In genomic region chr3:138594935-138595259, GRCh38 we compare ENCODE assay signal across 8 cellular contexts. TPM values are rescaled to one million over a fixed set of nuclear protein-coding genes. Genes with fewer than 3 reads are reported as not detected.
DNase-seq lines count a peak whose midpoint lies in the region; ATAC-seq, FAIRE-seq and TF ChIP-seq lines count a peak whose summit lies in the region.

No MANE protein-coding gene starts in this region.

- H3K9me3 ChIP-seq in HepG2 (ENCODE audit: low read length): peaks cover 4% of the 10 kb centered on the region; the same call in 1 of the 2 replicates
- H3K9me3 ChIP-seq in right lobe of liver: no peaks in the 10 kb centered on the region

- no peak for ATAC-seq in HepG2
- no peak for ATAC-seq in right lobe of liver
- ATAC-seq in activated T-helper 17 cell treated with anti-CD3 and anti-CD28 coated beads, Interleukin-2, amount 50 U/mL, for 72 hours (replicated peaks): no peak
- no peak for ATAC-seq in memory B cell (ENCODE audit: low read depth)

- TF ChIP-seq POLR2A in HepG2 (IDR thresholded peaks at IDR 0.05; ENCODE audit: insufficient read depth in 1 of 2, low read depth in 2 of 2, low read length in 2 of 2): no peak
- TF ChIP-seq POLR2A in right lobe of liver (IDR thresholded peaks at IDR 0.05): no peak
- no peak for TF ChIP-seq POLR2A in GM12891 (IDR thresholded peaks at IDR 0.05; ENCODE audit: low read depth, low read length)

- POLR2A ChIA-PET in HepG2 (lab: Yijun Ruan, JAX): interaction anchor here (1.3 to 3.3 kb wide), 12 partner anchors 10 to 408 kb away, joined by 3 to 36 read pairs (median 4); partner anchors contain the start of genes ARMC8 and FAIM

- no TSS peak for BruUV-seq in HepG2 (replicated peaks; lab: Mats Ljungman, UMichigan)

- no peaks in the 10 kb centered on the region for H3K27me3 Mint-ChIP-seq in activated T-helper 17 cell treated with anti-CD3 and anti-CD28 coated beads, Interleukin-2, amount 50 U/mL, for 72 hours
- no peaks in the 10 kb centered on the region for H3K27me3 Mint-ChIP-seq in memory B cell

- H3K36me3 Mint-ChIP-seq in activated T-helper 17 cell treated with anti-CD3 and anti-CD28 coated beads, Interleukin-2, amount 50 U/mL, for 72 hours (ENCODE audit: low read depth): no peaks in the 10 kb centered on the region
- no peaks in the 10 kb centered on the region for H3K36me3 Mint-ChIP-seq in memory B cell

- no peaks in the 10 kb centered on the region for H3K9me3 Mint-ChIP-seq in activated T-helper 17 cell treated with anti-CD3 and anti-CD28 coated beads, Interleukin-2, amount 50 U/mL, for 72 hours
- no peaks in the 10 kb centered on the region for H3K9me3 Mint-ChIP-seq in memory B cell

- CTCF ChIA-PET in HepG2 (lab: Yijun Ruan, JAX; ENCODE audit: low intra/inter-chr PET ratio, low total read pairs): interaction anchor here (1.6 to 2.4 kb wide), 2 partner anchors 321 to 328 kb away, joined by 11 to 21 read pairs; no protein-coding TSS in a partner anchor

- H3K79me2 ChIP-seq in HepG2 (ENCODE audit: insufficient read depth, low read length): no peaks in the 10 kb centered on the region

- no peak overlapping the region for H3K27ac ChIP-seq in HepG2 (ENCODE audit: extremely low read length, insufficient read depth, low read length)
- no peak overlapping the region for H3K27ac ChIP-seq in right lobe of liver

- TF ChIP-seq CTCF in HepG2 (CRISPR knock-in tag; IDR thresholded peaks at IDR 0.05): no peak
- no peak for TF ChIP-seq CTCF in right lobe of liver (IDR thresholded peaks at IDR 0.05)

- in situ Hi-C loops in HepG2 (cut with HindIII; ENCODE audit: extremely low pct_ligation_motif_present, low pct_unique_long_range_greater_than_20kb): loop anchor here (5.0 to 10.0 kb wide), 2 partner anchors 90 to 322 kb away; no protein-coding TSS in a partner anchor

- H3K4me2 ChIP-seq in HepG2 (ENCODE audit: low read depth, low read length): peak overlapping the region; percentile 94

- H3K4me1 Mint-ChIP-seq in activated T-helper 17 cell treated with anti-CD3 and anti-CD28 coated beads, Interleukin-2, amount 50 U/mL, for 72 hours: no peaks in the 10 kb centered on the region
- H3K4me1 Mint-ChIP-seq in memory B cell: no peaks in the 10 kb centered on the region

- no peaks in the 10 kb centered on the region; a peak in 1 of 5 replicates for H3K27me3 ChIP-seq in HepG2 (ENCODE audit: control insufficient read depth in 1 of 2, insufficient read depth in 2 of 2, low read length in 2 of 2)
- H3K27me3 ChIP-seq in right lobe of liver: no peaks in the 10 kb centered on the region

- WGBS in HepG2 (ENCODE audit: low lambda C conversion rate): 17% methylated on average over 3 of the region's 3 CpGs
- WGBS in right lobe of liver (ENCODE audit: insufficient coverage, low coverage, low lambda C conversion rate, missing lambda C conversion rate): 28% methylated on average over 3 of the region's 3 CpGs

- DNase-seq in HepG2 (ENCODE audit: low spot score): no peak
- DNase-seq in right lobe of liver: no peak
- DNase-seq in memory B cell (ENCODE audit: low spot score in 2 of 2): no peak
- DNase-seq in GM12891 (ENCODE audit: insufficient read length, low spot score): no peak
- no peak for DNase-seq in activated CD4-positive, alpha-beta T cell treated with anti-CD3 and anti-CD28 coated beads, Interleukin-2, amount 50 U/mL, for 1 hour
- no peak for DNase-seq in COLO668 (lab: John Stamatoyannopoulos, UW; ENCODE audit: unreplicated experiment)
- DNase-seq in NK-92 (lab: John Stamatoyannopoulos, UW; ENCODE audit: unreplicated experiment): no peak

- H3K4me3 Mint-ChIP-seq in activated T-helper 17 cell treated with anti-CD3 and anti-CD28 coated beads, Interleukin-2, amount 50 U/mL, for 72 hours: peak overlapping the region; percentile 81
- H3K4me3 Mint-ChIP-seq in memory B cell: peak overlapping the region; percentile 97

- peak overlapping the region in 1 of 3 experiments; percentile 83; a peak in 2 of 6 replicates for H3K4me3 ChIP-seq in HepG2 (replicated peaks in 1 of 3; ENCODE audit: insufficient read depth in 1 of 3, low read depth in 2 of 3, low read length in 3 of 3)
- H3K4me3 ChIP-seq in right lobe of liver: peak overlapping the region in 1 of 3 donors; percentile 74

- peak overlapping the region; percentile 79 for H3K27ac Mint-ChIP-seq in activated T-helper 17 cell treated with anti-CD3 and anti-CD28 coated beads, Interleukin-2, amount 50 U/mL, for 72 hours
- peak overlapping the region; percentile 96 for H3K27ac Mint-ChIP-seq in memory B cell

- no peaks in the 10 kb centered on the region for H3K36me3 ChIP-seq in HepG2 (replicated peaks in 1 of 2; ENCODE audit: control insufficient read depth in 1 of 2, insufficient read depth in 2 of 2, low read length in 2 of 2)
- peaks cover 0 to 12% (median 0%) of the 10 kb centered on the region in 4 donors for H3K36me3 ChIP-seq in right lobe of liver

- H2AFZ ChIP-seq in HepG2 (ENCODE audit: low read length): no peak overlapping the region

- H3K4me1 ChIP-seq in HepG2 (ENCODE audit: insufficient read depth, low read length) (peaks cover 34% of the 10 kb centered on the region), right lobe of liver (peaks cover 0 to 14% (median 0%) of the 10 kb centered on the region in 4 donors)

- intact Hi-C loops in HepG2 (cut with micrococcal nuclease; ENCODE audit: unreplicated experiment) (loop anchor here (1.0 to 5.0 kb wide), 6 partner anchors 92 to 328 kb away; partner anchors contain the start of gene PIK3CB), right lobe of liver (cut with DNase I) (loop anchor here (5.0 kb wide), 1 partner anchor 322 kb away; no protein-coding TSS in a partner anchor)

- no peaks in the 10 kb centered on the region for H4K20me1 ChIP-seq in HepG2 (ENCODE audit: insufficient read depth, low read length)

- TF ChIP-seq EP300 in HepG2 (IDR thresholded peaks at IDR 0.05; ENCODE audit: low read depth in 2 of 2, low read length in 2 of 2): no peak
- TF ChIP-seq EP300 in HepG2 (CRISPR knock-in tag; IDR thresholded peaks at IDR 0.05; ENCODE audit: borderline replicate concordance): no peak

- no peak for TF ChIP-seq RAD21 in HepG2 (CRISPR knock-in tag; IDR thresholded peaks at IDR 0.05)

- H3K9ac ChIP-seq in HepG2 (ENCODE audit: insufficient read depth, low read depth, low read length): no peak overlapping the region

- no peak for FAIRE-seq in HepG2 (lab: Jason Lieb, UNC)
- no peak for FAIRE-seq in GM12891 (lab: Jason Lieb, UNC)

RNA-seq across cellular contexts. Expression of gene CEP70, which starts 0.8 kb away (rescaled TPM):
- total RNA-seq in HepG2 (2016; rRNA removed; fragmentation: Illumina TruSeq; extraction: Trizol) (22.3 and 24.4 TPM in 2 replicates), right lobe of liver (10 to 100 TPM; 13.8 to 26.7 (median 21.4) TPM)
- total RNA-seq in HepG2 (2016; cell fraction: cytosol; rRNA removed; fragmentation: Illumina TruSeq; extraction: Trizol; ENCODE audit: low read depth): 45.4 and 52.7 TPM in 2 replicates
- 21.6 and 27.0 TPM in 2 replicates for total RNA-seq in HepG2 (2016; cell fraction: insoluble cytoplasmic fraction; rRNA removed; fragmentation: Illumina TruSeq; extraction: Trizol)
- 32.9 and 33.3 TPM in 2 replicates for total RNA-seq in HepG2 (2016; cell fraction: membrane; rRNA removed; fragmentation: Illumina TruSeq; extraction: Trizol)
- 30.3 and 32.7 TPM in 2 replicates for total RNA-seq in HepG2 (2016; cell fraction: nucleus; rRNA removed; fragmentation: Illumina TruSeq; extraction: Trizol)
- 3.9 and 4.0 TPM in 2 replicates for polyA plus RNA-seq in HepG2 (2011; rRNA removed)
- polyA plus RNA-seq in HepG2 (2011; cell fraction: cytosol; rRNA removed): 1.7 and 2.2 TPM in 2 replicates
- polyA plus RNA-seq in HepG2 (2011; cell fraction: nucleus; rRNA removed): 3.8 and 4.3 TPM in 2 replicates
- polyA plus RNA-seq in HepG2 (2012): 7.1 and 11.8 TPM in 2 replicates
- 14.6 and 16.6 TPM in 2 replicates for polyA plus RNA-seq in HepG2 (2016; cell fraction: cytosol; fragmentation: Illumina TruSeq; extraction: Trizol; ENCODE audit: low read depth)
- polyA plus RNA-seq in HepG2 (2016; cell fraction: insoluble cytoplasmic fraction; fragmentation: Illumina TruSeq; extraction: Trizol; ENCODE audit: low read depth): 20.6 and 21.8 TPM in 2 replicates
- 18.9 and 22.1 TPM in 2 replicates for polyA plus RNA-seq in HepG2 (2016; cell fraction: membrane; fragmentation: Illumina TruSeq; extraction: Trizol; ENCODE audit: low read depth)
- polyA plus RNA-seq in HepG2 (2016; cell fraction: nucleus; fragmentation: Illumina TruSeq; extraction: Trizol; ENCODE audit: insufficient read depth, low read depth): 16.1 and 18.5 TPM in 2 replicates
- 2.2 and 4.7 TPM in 2 replicates for polyA minus RNA-seq in HepG2 (2011; rRNA and poly(A)+ RNA removed; ENCODE audit: low replicate concordance)
- 5.1 and 9.1 TPM in 2 replicates for polyA minus RNA-seq in HepG2 (2011; cell fraction: cytosol; rRNA and poly(A)+ RNA removed)
- 37.3 and 39.8 TPM in 2 replicates for polyA minus RNA-seq in HepG2 (2011; cell fraction: nucleus; rRNA and poly(A)+ RNA removed)
- total RNA-seq in activated T-helper 17 cell treated with anti-CD3 and anti-CD28 coated beads, Interleukin-2, amount 50 U/mL, for 72 hours: 10 to 100 TPM in 1 of 2 donors, 1 to 10 TPM in 1; 5.6 to 10.6 TPM
- 0.41 TPM for polyA plus RNA-seq in GM12891 (2012; ENCODE audit: low read depth, missing spikeins)

RNA-seq across cellular contexts. Expression of gene FAIM, which starts 13.7 kb away (rescaled TPM):
- 25.8 and 33.9 TPM in 2 replicates for total RNA-seq in HepG2 (2016; rRNA removed; fragmentation: Illumina TruSeq; extraction: Trizol)
- 15.4 and 17.2 TPM in 2 replicates for total RNA-seq in HepG2 (2016; cell fraction: cytosol; rRNA removed; fragmentation: Illumina TruSeq; extraction: Trizol; ENCODE audit: low read depth)
- total RNA-seq in HepG2 (2016; cell fraction: insoluble cytoplasmic fraction; rRNA removed; fragmentation: Illumina TruSeq; extraction: Trizol): 24.8 and 42.4 TPM in 2 replicates
- total RNA-seq in HepG2 (2016; cell fraction: membrane; rRNA removed; fragmentation: Illumina TruSeq; extraction: Trizol): 14.4 and 16.1 TPM in 2 replicates
- 7.9 and 10.0 TPM in 2 replicates for total RNA-seq in HepG2 (2016; cell fraction: nucleus; rRNA removed; fragmentation: Illumina TruSeq; extraction: Trizol)
- 3.3 and 4.3 TPM in 2 replicates for polyA plus RNA-seq in HepG2 (2011; rRNA removed)
- polyA plus RNA-seq in HepG2 (2011; cell fraction: cytosol; rRNA removed): 2.0 and 3.2 TPM in 2 replicates
- polyA plus RNA-seq in HepG2 (2011; cell fraction: nucleus; rRNA removed): 2.0 and 3.8 TPM in 2 replicates
- 9.8 and 12.1 TPM in 2 replicates for polyA plus RNA-seq in HepG2 (2012)
- polyA plus RNA-seq in HepG2 (2016; cell fraction: cytosol; fragmentation: Illumina TruSeq; extraction: Trizol; ENCODE audit: low read depth): 13.4 and 17.3 TPM in 2 replicates
- polyA plus RNA-seq in HepG2 (2016; cell fraction: insoluble cytoplasmic fraction; fragmentation: Illumina TruSeq; extraction: Trizol; ENCODE audit: low read depth): 45.4 and 49.9 TPM in 2 replicates
- polyA plus RNA-seq in HepG2 (2016; cell fraction: membrane; fragmentation: Illumina TruSeq; extraction: Trizol; ENCODE audit: low read depth): 14.8 and 17.4 TPM in 2 replicates
- 22.9 and 26.9 TPM in 2 replicates for polyA plus RNA-seq in HepG2 (2016; cell fraction: nucleus; fragmentation: Illumina TruSeq; extraction: Trizol; ENCODE audit: insufficient read depth, low read depth)
- polyA minus RNA-seq in HepG2 (2011; rRNA and poly(A)+ RNA removed; ENCODE audit: low replicate concordance): 0.64 and 3.5 TPM in 2 replicates
- polyA minus RNA-seq in HepG2 (2011; cell fraction: cytosol; rRNA and poly(A)+ RNA removed): 2.9 and 3.8 TPM in 2 replicates
- polyA minus RNA-seq in HepG2 (2011; cell fraction: nucleus; rRNA and poly(A)+ RNA removed): 4.4 and 5.6 TPM in 2 replicates
- total RNA-seq in right lobe of liver: 1 to 10 TPM; 3.3 to 6.1 (median 3.9) TPM
- total RNA-seq in activated T-helper 17 cell treated with anti-CD3 and anti-CD28 coated beads, Interleukin-2, amount 50 U/mL, for 72 hours: 1 to 10 TPM; 1.9 to 4.0 TPM
- polyA plus RNA-seq in GM12891 (2012; ENCODE audit: low read depth, missing spikeins): 3.6 TPM
